8 cellular contexts compared by ENCODE assay signal in the genomic region with DNA sequence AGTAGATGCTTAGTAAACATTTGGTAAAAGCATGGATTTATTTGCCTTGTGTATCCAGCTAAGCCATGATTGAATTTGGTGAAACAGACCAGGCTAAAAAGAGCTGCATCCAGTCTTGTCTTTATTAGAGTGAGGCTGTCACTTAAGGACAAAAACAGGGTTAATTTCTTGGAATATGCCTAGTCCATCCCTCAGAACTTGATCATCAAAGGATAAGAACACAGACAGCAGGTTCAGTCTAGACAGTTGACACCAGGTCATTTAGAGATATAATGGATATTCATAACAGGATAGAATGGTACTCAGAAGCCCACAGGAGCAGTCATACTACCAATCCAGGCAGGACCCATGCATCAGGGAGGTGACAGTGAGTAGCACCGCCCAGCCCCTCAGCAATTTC.
"Had no signal": no experiment of that assay in that cellular context is flagged by ENCODE, and none has a peak within 500 bp of the region (broad histone marks: within the 10 kb centered on the region; RNA-seq: fewer than 3 reads in every experiment).

No MANE protein-coding gene starts in this region.

- DNase-seq: GM23248, GOT3, H7, H9, HCEC 1CT, HFFc6 had no signal

- ATAC-seq: GM23338, HCT116 had no signal
